Comparison of ENCODE assay signal across 20 cellular contexts in the genomic region with DNA sequence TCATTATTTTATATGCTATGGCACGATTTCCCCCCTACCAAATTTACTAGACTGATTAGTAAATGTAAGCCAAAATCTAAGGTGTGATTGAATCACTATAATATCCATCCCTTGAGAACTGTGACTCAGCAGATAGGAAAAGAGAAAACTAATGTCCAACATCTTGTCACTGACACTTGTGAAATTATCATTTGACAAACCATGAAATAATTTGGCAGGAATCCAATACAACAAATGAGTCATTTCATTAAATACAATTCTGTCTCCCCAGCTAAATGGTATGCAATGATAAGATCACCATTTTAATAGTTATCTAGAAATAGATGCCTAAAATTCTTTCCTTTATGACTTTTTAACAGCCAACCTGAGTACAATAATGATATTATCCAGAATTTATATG.
"Had no signal": no experiment of that assay in that cellular context is flagged by ENCODE, and none has a peak within 500 bp of the region (broad histone marks: within the 10 kb centered on the region; RNA-seq: fewer than 3 reads in every experiment).

No MANE protein-coding gene starts in this region.

- ATAC-seq: activated CD8-positive, alpha-beta T cell treated with anti-CD3 and anti-CD28 coated beads, Interleukin-2, amount 10 ng/mL, durations not matched to agents 7 days and 5 days had no signal

- DNase-seq: activated B cell treated with CpG ODN at 0.5 μM for 24 hours; activated CD4-positive, alpha-beta T cell treated with anti-CD3 and anti-CD28 coated beads for 48 hours; activated CD8-positive, alpha-beta memory T cell treated with anti-CD3 and anti-CD28 coated beads, Interleukin-2, amount 50 U/mL, for 4 hours; activated CD8-positive, alpha-beta T cell treated with anti-CD3 and anti-CD28 coated beads, Interleukin-2, amount 10 ng/mL, durations not matched to agents 7 days and 5 days; activated gamma-delta T cell treated with Interleukin-2 at 50 U/mL for 16 hours; activated T-cell treated with anti-CD3 and anti-CD28 coated beads, Interleukin-2, amount 50 U/mL, for 48 hours; amygdala; cerebellar nuclear complex; hippocampal formation; mesendoderm; nephron progenitor cell; occipital lobe; small intestine; stimulated activated CD4-positive, alpha-beta T cell treated with anti-CD3 and anti-CD28 coated beads, Interleukin-4, amount 100 ng/mL, for 24 hours; stimulated activated CD8-positive, alpha-beta memory T cell treated with anti-CD3 and anti-CD28 coated beads, Interleukin-4, amount 100 ng/mL, for 48 hours; stimulated activated naive CD4-positive, alpha-beta T cell treated with Interleukin-2 at 50 U/mL for 16 hours; substantia nigra; T-helper 2 cell had no signal

- H3K4me3 ChIP-seq: right atrium auricular region, tibial nerve had no signal
